8 cellular contexts compared by ENCODE assay signal in the genomic region with DNA sequence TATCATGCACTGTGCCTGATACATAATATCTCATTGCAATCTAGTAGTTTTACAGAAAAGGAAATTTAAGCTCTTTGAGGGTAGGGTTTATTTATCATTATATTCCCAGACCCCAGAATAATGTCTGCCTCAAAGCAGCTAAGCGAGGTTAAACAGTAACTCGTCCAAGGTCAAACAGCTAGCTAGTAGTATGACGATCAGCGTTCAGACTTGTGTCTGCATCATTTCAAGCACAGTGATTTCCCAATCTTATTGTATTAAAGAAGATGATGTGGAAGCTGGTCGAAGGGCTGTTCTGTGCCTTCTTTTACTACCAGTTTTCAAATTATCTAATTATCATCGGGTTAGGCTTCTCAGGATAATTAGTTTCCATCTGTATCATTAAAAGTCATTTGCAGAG.
"Had no signal": no experiment of that assay in that cellular context is flagged by ENCODE, and none has a peak within 500 bp of the region (broad histone marks: within the 10 kb centered on the region; RNA-seq: fewer than 3 reads in every experiment).

No MANE protein-coding gene starts in this region.

- H3K9me3 Mint-ChIP-seq: GM23338, H9 had no signal

- FAIRE-seq: H1, H54, K562 had no signal

- ATAC-seq: GM23338, K562 had no signal

- H3K27ac Mint-ChIP-seq: GM23338, H9, HFFc6 had no signal

- DNase-seq: H9, HCEC 1CT, HFFc6, IMR-90 had no signal

- H3K4me3 Mint-ChIP-seq: GM23338, H9, HFFc6 had no signal

- H3K4me3 ChIP-seq: GM23338, K562 had no signal
